19 cellular contexts compared by ENCODE assay signal in genomic region chr14:99951085-99951484, GRCh38.
"Had no signal": no experiment of that assay in that cellular context is flagged by ENCODE, and none has a peak within 500 bp of the region (broad histone marks: within the 10 kb centered on the region; RNA-seq: fewer than 3 reads in every experiment).

No MANE protein-coding gene starts in this region.

- ATAC-seq: gastrocnemius medialis, heart right ventricle, mucosa of descending colon, natural killer cell, pancreas, psoas muscle, right lobe of liver had no signal

- H3K27ac ChIP-seq: epithelial cell of prostate, esophagus muscularis mucosa, gastrocnemius medialis, heart right ventricle, neural progenitor cell, pancreas, psoas muscle, right lobe of liver, skin epidermis, tibial artery had no signal

- H3K36me3 ChIP-seq: esophagus muscularis mucosa, gastrocnemius medialis, heart right ventricle, neural progenitor cell, pancreas, right lobe of liver, tibial artery had no signal

- H3K4me2 ChIP-seq: neural progenitor cell had no signal

- H3K27ac Mint-ChIP-seq: natural killer cell; neural progenitor cell; stimulated activated naive CD8-positive, alpha-beta T cell treated with anti-CD3 and anti-CD28 coated beads, Interleukin-15, Interleukin-2, amounts not matched to agents 100 ng/mL and 50 ng/mL, for 24 hours had no signal

- H3K36me3 Mint-ChIP-seq: natural killer cell had no signal

- H3K9ac ChIP-seq: neural progenitor cell had no signal

- DNase-seq: effector memory CD4-positive, alpha-beta T cell; gastrocnemius medialis; heart right ventricle; hypothalamus; kidney glomerular epithelial cell; mucosa of descending colon; natural killer cell; occipital lobe; pancreas; psoas muscle; retina; stimulated activated CD4-positive, alpha-beta T cell treated with anti-CD3 and anti-CD28 coated beads, Interleukin-2, amount 100 ng/mL, for 24 hours; tibial artery had no signal

- H3K9me3 ChIP-seq: esophagus muscularis mucosa, gastrocnemius medialis, heart right ventricle, mucosa of descending colon, pancreas, psoas muscle, right lobe of liver, tibial artery had no signal

- H2AFZ ChIP-seq: neural progenitor cell had no signal

- H3K4me3 ChIP-seq: esophagus muscularis mucosa, gastrocnemius medialis, heart right ventricle, mucosa of descending colon, neural progenitor cell, pancreas, psoas muscle, right lobe of liver, skin epidermis, tibial artery had no signal

- H3K9me3 Mint-ChIP-seq: stimulated activated naive CD8-positive, alpha-beta T cell treated with anti-CD3 and anti-CD28 coated beads, Interleukin-15, Interleukin-2, amounts not matched to agents 100 ng/mL and 50 ng/mL, for 24 hours had no signal

- H3K27me3 ChIP-seq: neural progenitor cell, pancreas, right lobe of liver had no signal

- H3K4me3 Mint-ChIP-seq: natural killer cell; neural progenitor cell; stimulated activated naive CD8-positive, alpha-beta T cell treated with anti-CD3 and anti-CD28 coated beads, Interleukin-15, Interleukin-2, amounts not matched to agents 100 ng/mL and 50 ng/mL, for 24 hours had no signal
